Comparison of ENCODE assay signal across 9 cellular contexts in the genomic region with DNA sequence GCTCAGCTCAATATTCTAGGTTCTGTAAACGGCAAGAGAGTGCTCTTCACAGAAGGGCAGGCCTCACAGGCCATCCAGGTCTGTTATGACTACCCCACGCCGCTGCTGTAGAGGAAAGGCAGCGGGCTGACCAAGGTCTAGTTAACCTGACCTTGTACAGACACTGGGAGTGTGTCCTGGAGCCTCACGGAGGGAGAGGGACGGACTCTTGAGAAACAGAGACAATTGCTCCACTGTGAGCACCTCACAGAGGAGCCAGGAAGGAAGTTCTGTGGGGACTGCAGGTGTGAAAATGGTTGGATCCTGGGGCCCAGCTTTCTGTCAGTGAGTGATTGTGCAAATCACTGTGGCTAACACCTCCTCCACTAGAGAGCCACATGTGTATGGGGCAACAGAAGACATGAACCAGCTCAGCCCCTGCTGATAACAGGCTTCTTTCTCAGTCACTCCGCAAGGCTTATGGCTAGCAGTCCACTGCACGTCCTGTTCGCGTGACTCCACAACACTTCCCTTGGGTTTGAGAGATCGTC. TPM values are rescaled to one million over a fixed set of nuclear protein-coding genes. Genes with fewer than 3 reads are reported as not detected.
DNase-seq lines count a peak whose midpoint lies in the region; ATAC-seq and TF ChIP-seq lines count a peak whose summit lies in the region.
"Had no signal": no experiment of that assay in that cellular context is flagged by ENCODE, and none has a peak within 500 bp of the region (broad histone marks: within the 10 kb centered on the region; RNA-seq: fewer than 3 reads in every experiment).

No MANE protein-coding gene starts in this region.

- H3K4me3 Mint-ChIP-seq in activated T-helper 17 cell treated with anti-CD3 and anti-CD28 coated beads, Interleukin-2, amount 50 U/mL, for 72 hours: peak overlapping the region; percentile 41

- H3K36me3 Mint-ChIP-seq in activated T-helper 17 cell treated with anti-CD3 and anti-CD28 coated beads, Interleukin-2, amount 50 U/mL, for 72 hours (ENCODE audit: low read depth): peaks cover 100% of the 10 kb centered on the region

- peak overlapping the region; percentile 71 for H3K27ac Mint-ChIP-seq in activated T-helper 17 cell treated with anti-CD3 and anti-CD28 coated beads, Interleukin-2, amount 50 U/mL, for 72 hours

- ATAC-seq in GM18511 (IDR thresholded peaks at IDR 0.05; ENCODE audit: unreplicated experiment): peak; percentile 75
- peak; percentile 78 for ATAC-seq in activated T-helper 17 cell treated with anti-CD3 and anti-CD28 coated beads, Interleukin-2, amount 50 U/mL, for 72 hours (replicated peaks)

- H3K36me3 ChIP-seq in KOPT-K1 (ENCODE audit: insufficient read depth, low read length): peaks cover 93% of the 10 kb centered on the region
- H3K36me3 ChIP-seq in tibial artery: peaks cover 86 to 100% (median 97%) of the 10 kb centered on the region in 3 donors

- peak; percentile 56 to 59 for DNase-seq in stimulated activated CD4-positive, alpha-beta T cell treated with anti-CD3 and anti-CD28 coated beads, Interleukin-2, amount 100 ng/mL, for 24 hours
- DNase-seq in DMS114 treated with DMSO at 0.1 percent for 48 hours (lab: John Stamatoyannopoulos, UW; ENCODE audit: unreplicated experiment) (no peak), medulla oblongata (ENCODE audit: extremely low spot score) (no peak), NOMO-1 treated with dmso at 0.1 percent for 144 hours (lab: John Stamatoyannopoulos, UW; ENCODE audit: unreplicated experiment) (no peak), tibial artery (no peak)

- no peaks in the 10 kb centered on the region for H3K9me3 Mint-ChIP-seq in activated T-helper 17 cell treated with anti-CD3 and anti-CD28 coated beads, Interleukin-2, amount 50 U/mL, for 72 hours

- H3K27ac ChIP-seq in KOPT-K1 (ENCODE audit: low read depth, low read length, poor library complexity, severe bottlenecking): peak overlapping the region; percentile 93
- no peak overlapping the region for H3K27ac ChIP-seq in tibial artery
- H3K27ac ChIP-seq: KMS-11 had no signal

- no peaks in the 10 kb centered on the region for H3K27me3 Mint-ChIP-seq in activated T-helper 17 cell treated with anti-CD3 and anti-CD28 coated beads, Interleukin-2, amount 50 U/mL, for 72 hours

- peaks cover 46% of the 10 kb centered on the region for H3K4me1 Mint-ChIP-seq in activated T-helper 17 cell treated with anti-CD3 and anti-CD28 coated beads, Interleukin-2, amount 50 U/mL, for 72 hours

- no peaks in the 10 kb centered on the region for H3K4me1 ChIP-seq in tibial artery

- no peaks in the 10 kb centered on the region for H3K27me3 ChIP-seq in tibial artery

- TF ChIP-seq CTCF in tibial artery (IDR thresholded peaks at IDR 0.05): no peak

- H3K9me3 ChIP-seq in KOPT-K1 (ENCODE audit: insufficient read depth, low read length, poor library complexity, severe bottlenecking) (no peaks in the 10 kb centered on the region), tibial artery (no peaks in the 10 kb centered on the region)

- intact Hi-C loops in tibial artery (cut with DNase I; ENCODE audit: low total_unique reads): no loop called here

- H3K4me3 ChIP-seq in tibial artery: no peak overlapping the region

RNA-seq across cellular contexts. Expression of a gene that starts 31.4 kb away (rescaled TPM):
- total RNA-seq in activated T-helper 17 cell treated with anti-CD3 and anti-CD28 coated beads, Interleukin-2, amount 50 U/mL, for 72 hours: 1 to 10 TPM in 1 of 2 donors, under 1 TPM in 1; 0.91 to 4.6 TPM

Comparison
In these comparisons a context has a peak if more than half of its experiments do, and no peak if none do; other contexts are left out.
1. DNase-seq: peak in stimulated activated CD4-positive, alpha-beta T cell treated with anti-CD3 and anti-CD28 coated beads, Interleukin-2, amount 100 ng/mL, for 24 hours (2 of 2); none in DMS114 treated with DMSO at 0.1 percent for 48 hours (single experiment), medulla oblongata (single experiment), NOMO-1 treated with dmso at 0.1 percent for 144 hours (single experiment) and tibial artery (0 of 2).